In the genomic region with DNA sequence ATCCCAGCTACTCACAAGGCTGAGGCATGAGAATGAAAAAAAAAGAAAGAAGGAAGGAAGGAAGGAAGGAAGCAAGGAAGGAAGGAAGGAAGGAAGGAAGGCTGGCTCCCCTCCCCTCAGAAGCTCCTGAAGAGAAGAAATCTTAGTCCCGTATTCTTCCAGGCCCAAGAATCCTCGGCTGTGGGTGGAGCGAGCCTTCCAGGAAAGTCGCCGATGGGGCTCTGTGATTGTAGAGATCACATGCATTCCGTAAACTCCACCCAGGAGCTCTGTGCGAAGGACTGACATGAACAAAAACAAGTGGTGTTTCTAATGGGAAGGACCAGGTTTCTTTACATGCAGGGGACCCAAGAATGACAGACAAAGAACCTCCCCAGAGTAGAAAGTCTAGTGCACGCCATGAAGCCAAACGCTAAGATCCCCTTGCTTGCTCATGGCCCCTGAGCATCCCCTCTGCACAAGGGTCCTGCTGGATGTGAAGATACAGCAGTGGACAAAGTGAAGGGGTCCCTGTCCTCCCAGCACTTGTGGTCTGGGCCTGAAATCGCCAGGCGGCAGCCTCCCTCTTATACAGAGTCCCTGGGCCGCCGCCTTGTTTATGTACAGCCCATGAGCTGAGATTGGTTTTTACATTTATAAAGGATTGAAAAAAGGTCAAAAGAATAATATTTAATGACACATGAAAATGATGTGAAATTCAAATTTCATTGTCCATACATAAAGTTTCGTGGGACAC, we compare ENCODE assay signal across 1 cellular context.
A peak's percentile ranks its signal among the peaks of the same experiment; 100 is the strongest.
TF ChIP-seq lines count a peak whose summit lies in the region.

No MANE protein-coding gene starts in this region.

TF ChIP-seq in HEK293, 187 proteins besides CTCF, POLR2A, EP300 and RAD21:
- TF ChIP-seq ZNF660 (tag by site-specific recombination; IDR thresholded peaks at IDR 0.05) (no peak), ZNF426 (tag by site-specific recombination; IDR thresholded peaks at IDR 0.05) (no peak), ZNF133 (tag by site-specific recombination; IDR thresholded peaks at IDR 0.05) (no peak), ZFP41 (tag by site-specific recombination; IDR thresholded peaks at IDR 0.05; ENCODE audit: borderline replicate concordance) (no peak), ZNF324 (tag by site-specific recombination; IDR thresholded peaks at IDR 0.05) (no peak)
- TF ChIP-seq, protein P1, sequence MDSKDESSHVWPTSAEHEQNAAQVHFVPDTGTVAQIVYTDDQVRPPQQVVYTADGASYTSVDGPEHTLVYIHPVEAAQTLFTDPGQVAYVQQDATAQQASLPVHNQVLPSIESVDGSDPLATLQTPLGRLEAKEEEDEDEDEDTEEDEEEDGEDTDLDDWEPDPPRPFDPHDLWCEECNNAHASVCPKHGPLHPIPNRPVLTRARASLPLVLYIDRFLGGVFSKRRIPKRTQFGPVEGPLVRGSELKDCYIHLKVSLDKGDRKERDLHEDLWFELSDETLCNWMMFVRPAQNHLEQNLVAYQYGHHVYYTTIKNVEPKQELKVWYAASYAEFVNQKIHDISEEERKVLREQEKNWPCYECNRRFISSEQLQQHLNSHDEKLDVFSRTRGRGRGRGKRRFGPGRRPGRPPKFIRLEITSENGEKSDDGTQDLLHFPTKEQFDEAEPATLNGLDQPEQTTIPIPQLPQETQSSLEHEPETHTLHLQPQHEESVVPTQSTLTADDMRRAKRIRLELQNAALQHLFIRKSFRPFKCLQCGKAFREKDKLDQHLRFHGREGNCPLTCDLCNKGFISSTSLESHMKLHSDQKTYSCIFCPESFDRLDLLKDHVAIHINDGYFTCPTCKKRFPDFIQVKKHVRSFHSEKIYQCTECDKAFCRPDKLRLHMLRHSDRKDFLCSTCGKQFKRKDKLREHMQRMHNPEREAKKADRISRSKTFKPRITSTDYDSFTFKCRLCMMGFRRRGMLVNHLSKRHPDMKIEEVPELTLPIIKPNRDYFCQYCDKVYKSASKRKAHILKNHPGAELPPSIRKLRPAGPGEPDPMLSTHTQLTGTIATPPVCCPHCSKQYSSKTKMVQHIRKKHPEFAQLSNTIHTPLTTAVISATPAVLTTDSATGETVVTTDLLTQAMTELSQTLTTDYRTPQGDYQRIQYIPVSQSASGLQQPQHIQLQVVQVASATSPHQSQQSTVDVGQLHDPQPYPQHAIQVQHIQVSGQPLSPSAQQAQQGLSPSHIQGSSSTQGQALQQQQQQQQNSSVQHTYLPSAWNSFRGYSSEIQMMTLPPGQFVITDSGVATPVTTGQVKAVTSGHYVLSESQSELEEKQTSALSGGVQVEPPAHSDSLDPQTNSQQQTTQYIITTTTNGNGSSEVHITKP (tag by site-specific recombination; IDR thresholded peaks at IDR 0.05), result 0 out of 2 replicates have a peak, but pooled peaks have one; percentile 16
